20 cellular contexts compared by ENCODE assay signal in the genomic region with DNA sequence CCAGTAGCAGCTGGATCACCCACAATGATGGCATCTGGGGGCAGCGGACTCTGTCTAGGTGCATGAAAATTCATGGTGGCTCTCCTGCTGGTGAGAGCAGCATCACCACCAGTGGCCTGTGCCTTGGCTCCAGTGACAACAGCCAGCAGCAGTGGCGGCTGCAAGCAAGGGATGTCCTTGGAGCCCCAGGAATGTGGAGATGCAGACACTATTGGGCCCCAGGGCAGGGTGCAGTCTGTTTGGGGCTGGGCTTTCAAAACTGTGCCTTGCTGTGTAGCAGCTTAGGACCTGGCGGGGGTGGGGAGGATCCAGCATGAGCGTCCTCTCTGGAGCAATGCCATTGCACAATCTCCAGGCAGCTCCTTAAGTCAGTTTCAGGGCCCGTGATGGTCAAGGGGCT.
DNase-seq lines count a peak whose midpoint lies in the region; ATAC-seq, FAIRE-seq and TF ChIP-seq lines count a peak whose summit lies in the region.
"Had no signal": no experiment of that assay in that cellular context is flagged by ENCODE, and none has a peak within 500 bp of the region (broad histone marks: within the 10 kb centered on the region; RNA-seq: fewer than 3 reads in every experiment).

No MANE protein-coding gene starts in this region.

- BruUV-seq in HepG2 (replicated peaks; lab: Mats Ljungman, UMichigan): no TSS peak

- H3K4me3 Mint-ChIP-seq in WTC11: no peak overlapping the region
- H3K4me3 Mint-ChIP-seq: CD4-positive, alpha-beta memory T cell had no signal

- POLR2A ChIA-PET in HepG2 (lab: Yijun Ruan, JAX): no interaction called here
- POLR2A ChIA-PET in WTC11 (lab: Charles Lee): no interaction called here

- no peak overlapping the region for H4K5ac ChIP-seq in mesendoderm (ENCODE audit: low read length)

- no peaks in the 10 kb centered on the region for H3K79me1 ChIP-seq in mesendoderm (ENCODE audit: low read length)

- no peak for TF ChIP-seq POLR2A in HepG2 (IDR thresholded peaks at IDR 0.05; ENCODE audit: insufficient read depth in 1 of 2, low read depth in 2 of 2, low read length in 2 of 2)
- TF ChIP-seq POLR2A in right lobe of liver (IDR thresholded peaks at IDR 0.05): no peak

- H2BK120ac ChIP-seq in mesendoderm (ENCODE audit: low read depth, low read length): no peak overlapping the region

- no peak overlapping the region for H3K18ac ChIP-seq in mesendoderm (ENCODE audit: low read length)

- WGBS in HepG2 (ENCODE audit: low lambda C conversion rate): 7% methylated on average over 3 of the region's 5 CpGs
- WGBS in right lobe of liver (ENCODE audit: insufficient coverage, low coverage, low lambda C conversion rate, missing lambda C conversion rate): 50% methylated on average over 1 of the region's 5 CpGs
- WGBS in mesendoderm (ENCODE audit: extremely low coverage, insufficient coverage, low lambda C conversion rate): no CpG with 5 or more reads among the region's 5 CpGs

- H3K9me3 ChIP-seq in HepG2 (ENCODE audit: low read length): peaks cover 26% of the 10 kb centered on the region
- no peaks in the 10 kb centered on the region for H3K9me3 ChIP-seq in right lobe of liver
- H3K9me3 ChIP-seq: A549 had no signal

- no peak overlapping the region for H2BK15ac ChIP-seq in mesendoderm (replicated peaks; ENCODE audit: low read depth)

- intact Hi-C loops in HepG2 (cut with micrococcal nuclease; ENCODE audit: unreplicated experiment): no loop called here
- intact Hi-C loops in right lobe of liver (cut with DNase I): no loop called here

- H3K4ac ChIP-seq in mesendoderm (ENCODE audit: low read depth, low read length): no peak overlapping the region

- H3K36me3 Mint-ChIP-seq in WTC11: peaks cover 7% of the 10 kb centered on the region
- H3K36me3 Mint-ChIP-seq: CD4-positive, alpha-beta memory T cell had no signal

- H3K79me2 ChIP-seq in HepG2 (ENCODE audit: insufficient read depth, low read length) (no peaks in the 10 kb centered on the region), mesendoderm (ENCODE audit: control insufficient read depth, insufficient read depth, low read length) (no peaks in the 10 kb centered on the region)

- H4K20me1 ChIP-seq in HepG2 (ENCODE audit: insufficient read depth, low read length): no peaks in the 10 kb centered on the region

- no peaks in the 10 kb centered on the region for H3K36me3 ChIP-seq in HepG2 (replicated peaks in 1 of 2; ENCODE audit: control insufficient read depth in 1 of 2, insufficient read depth in 2 of 2, low read length in 2 of 2)
- no peaks in the 10 kb centered on the region for H3K36me3 ChIP-seq in right lobe of liver
- H3K36me3 ChIP-seq in mesendoderm (ENCODE audit: control insufficient read depth, insufficient read depth, low read length): no peaks in the 10 kb centered on the region

- no peak overlapping the region for H2AK5ac ChIP-seq in mesendoderm (ENCODE audit: low read length)

- no peak for TF ChIP-seq EP300 in HepG2 (IDR thresholded peaks at IDR 0.05; ENCODE audit: low read depth in 2 of 2, low read length in 2 of 2)
- TF ChIP-seq EP300 in HepG2 (CRISPR knock-in tag; IDR thresholded peaks at IDR 0.05; ENCODE audit: borderline replicate concordance): no peak

- H3K27ac ChIP-seq in HepG2 (ENCODE audit: extremely low read length, insufficient read depth, low read length) (no peak overlapping the region), right lobe of liver (no peak overlapping the region), mesendoderm (ENCODE audit: low read depth, low read length) (no peak overlapping the region)
- H3K27ac ChIP-seq: A549 had no signal

- H3K4me1 Mint-ChIP-seq in WTC11: no peaks in the 10 kb centered on the region
- H3K4me1 Mint-ChIP-seq: CD4-positive, alpha-beta memory T cell had no signal

- H2AFZ ChIP-seq in HepG2 (ENCODE audit: low read length): no peak overlapping the region

- ATAC-seq in HepG2 (no peak; the same call in 2 of the 3 replicates), right lobe of liver (no peak), WTC11 (no peak)
- ATAC-seq: A549, HCT116 had no signal

- H3K23ac ChIP-seq in mesendoderm (ENCODE audit: low read length): no peak overlapping the region

- H3K4me3 ChIP-seq in HepG2 (replicated peaks in 1 of 3; ENCODE audit: insufficient read depth in 1 of 3, low read depth in 2 of 3, low read length in 3 of 3): no peak overlapping the region
- no peak overlapping the region for H3K4me3 ChIP-seq in right lobe of liver
- H3K4me3 ChIP-seq in mesendoderm (ENCODE audit: low read length): no peak overlapping the region
- H3K4me3 ChIP-seq: A549 had no signal

- H3K9me3 Mint-ChIP-seq in WTC11: peaks cover 38% of the 10 kb centered on the region

- no peak overlapping the region for H3K27ac Mint-ChIP-seq in WTC11
- H3K27ac Mint-ChIP-seq: CD4-positive, alpha-beta memory T cell had no signal

- H3K9ac ChIP-seq in HepG2 (ENCODE audit: insufficient read depth, low read depth, low read length): no peak overlapping the region
- H3K9ac ChIP-seq in mesendoderm (ENCODE audit: low read length): no peak overlapping the region

- no peaks in the 10 kb centered on the region for H3K27me3 ChIP-seq in HepG2 (ENCODE audit: control insufficient read depth in 1 of 2, insufficient read depth in 2 of 2, low read length in 2 of 2)
- H3K27me3 ChIP-seq in right lobe of liver: no peaks in the 10 kb centered on the region
- no peaks in the 10 kb centered on the region for H3K27me3 ChIP-seq in mesendoderm (ENCODE audit: insufficient read depth, low read length, poor library complexity)

- in situ Hi-C loops in HepG2 (cut with HindIII; ENCODE audit: extremely low pct_ligation_motif_present, low pct_unique_long_range_greater_than_20kb): loop anchor here (25.0 kb wide), 1 partner anchor 416 kb away; no protein-coding TSS in a partner anchor

- TF ChIP-seq CTCF in HepG2 (CRISPR knock-in tag; IDR thresholded peaks at IDR 0.05): no peak
- no peak for TF ChIP-seq CTCF in right lobe of liver (IDR thresholded peaks at IDR 0.05)
- no peak for TF ChIP-seq CTCF in WTC11 (IDR thresholded peaks at IDR 0.05)

- CTCF ChIA-PET in HepG2 (lab: Yijun Ruan, JAX; ENCODE audit: low intra/inter-chr PET ratio, low total read pairs) (no interaction called here), WTC11 (lab: Charles Lee) (interaction anchor here (0.6 kb wide), 1 partner anchor 709 kb away, joined by 3 read pairs; no protein-coding TSS in a partner anchor)

- H3K4me2 ChIP-seq in HepG2 (ENCODE audit: low read depth, low read length): no peak overlapping the region
- no peak overlapping the region for H3K4me2 ChIP-seq in mesendoderm (ENCODE audit: low read length)
- H3K4me2 ChIP-seq: A549 had no signal

- no peak overlapping the region for H4K8ac ChIP-seq in mesendoderm (ENCODE audit: low read depth, low read length)

- H3K4me1 ChIP-seq in HepG2 (ENCODE audit: insufficient read depth, low read length) (no peaks in the 10 kb centered on the region), right lobe of liver (no peaks in the 10 kb centered on the region), mesendoderm (ENCODE audit: control insufficient read depth, low read depth, low read length) (no peaks in the 10 kb centered on the region)
- H3K4me1 ChIP-seq: A549 had no signal

- no peak overlapping the region for H3K56ac ChIP-seq in mesendoderm (ENCODE audit: low read length)

- no peak for DNase-seq in HepG2 (ENCODE audit: low spot score)
- DNase-seq in right lobe of liver: no peak
- DNase-seq in WTC11 (ENCODE audit: low spot score): no peak
- DNase-seq in mesendoderm: peak; percentile 3
- DNase-seq in NCI-H1417 treated with DMSO at 0.1 percent for 48 hours (lab: John Stamatoyannopoulos, UW): no peak
- no peak for DNase-seq in AG08396 (ENCODE audit: low spot score)
- DNase-seq in NCI-H510A (lab: John Stamatoyannopoulos, UW): no peak
- DNase-seq: 8988T; ACHN; C1 segment of cervical spinal cord; Calu3; CD4-positive, alpha-beta memory T cell; COR-L47; DMS79 treated with DMSO at 0.1 percent for 48 hours; GOT3; H7 had no signal

- no peak overlapping the region for H2BK5ac ChIP-seq in mesendoderm (ENCODE audit: low read length)

- H3K27me3 Mint-ChIP-seq in WTC11 (ENCODE audit: low read depth): no peaks in the 10 kb centered on the region; the same call in 1 of the 2 replicates

- no peak for TF ChIP-seq RAD21 in HepG2 (CRISPR knock-in tag; IDR thresholded peaks at IDR 0.05)

- FAIRE-seq in HepG2 (lab: Jason Lieb, UNC): no peak
- FAIRE-seq: A549, G401.6, GM12892 had no signal

TF ChIP-seq in HepG2, 621 proteins besides CTCF, POLR2A, EP300 and RAD21:
- TF ChIP-seq GPN1 (CRISPR knock-in tag; IDR thresholded peaks at IDR 0.05; ENCODE audit: borderline replicate concordance) (no peak), CEBPB (IDR thresholded peaks at IDR 0.05; ENCODE audit: borderline replicate concordance, low read depth, low read length) (0 out of 2 replicates have a peak, but pooled peaks have one; percentile 46)
TF ChIP-seq in HepG2: peak in this region for 1.

TF ChIP-seq in WTC11, 78 proteins besides CTCF, POLR2A, EP300 and RAD21:
- TF ChIP-seq, protein P1, sequence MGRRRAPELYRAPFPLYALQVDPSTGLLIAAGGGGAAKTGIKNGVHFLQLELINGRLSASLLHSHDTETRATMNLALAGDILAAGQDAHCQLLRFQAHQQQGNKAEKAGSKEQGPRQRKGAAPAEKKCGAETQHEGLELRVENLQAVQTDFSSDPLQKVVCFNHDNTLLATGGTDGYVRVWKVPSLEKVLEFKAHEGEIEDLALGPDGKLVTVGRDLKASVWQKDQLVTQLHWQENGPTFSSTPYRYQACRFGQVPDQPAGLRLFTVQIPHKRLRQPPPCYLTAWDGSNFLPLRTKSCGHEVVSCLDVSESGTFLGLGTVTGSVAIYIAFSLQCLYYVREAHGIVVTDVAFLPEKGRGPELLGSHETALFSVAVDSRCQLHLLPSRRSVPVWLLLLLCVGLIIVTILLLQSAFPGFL (CRISPR knock-in tag; IDR thresholded peaks at IDR 0.05; ENCODE audit: borderline replicate concordance): no peak
- TF ChIP-seq FOXP1 (CRISPR knock-in tag; IDR thresholded peaks at IDR 0.05; ENCODE audit: borderline replicate concordance) (0 out of 2 replicates have a peak, but pooled peaks have one; percentile 46), TEAD1 (CRISPR knock-in tag; IDR thresholded peaks at IDR 0.05) (no peak)
